17 cellular contexts compared by ENCODE assay signal in genomic region chr6:158627940-158628211, GRCh38. TPM values are rescaled to one million over a fixed set of nuclear protein-coding genes. Genes with fewer than 3 reads are reported as not detected.
DNase-seq lines count a peak whose midpoint lies in the region; ATAC-seq, FAIRE-seq and TF ChIP-seq lines count a peak whose summit lies in the region.
"Had no signal": no experiment of that assay in that cellular context is flagged by ENCODE, and none has a peak within 500 bp of the region (broad histone marks: within the 10 kb centered on the region; RNA-seq: fewer than 3 reads in every experiment).

No MANE protein-coding gene starts in this region.

- no peak overlapping the region for H3K4me3 ChIP-seq in SJCRH30
- no peak overlapping the region for H3K4me3 ChIP-seq in smooth muscle cell

- H3K9me3 Mint-ChIP-seq in activated CD4-positive, alpha-beta T cell treated with anti-CD3 and anti-CD28 coated beads, Interleukin-2, amount 10 ng/mL, durations not matched to agents 24 days and 14 days = no peaks in the 10 kb centered on the region
- H3K9me3 Mint-ChIP-seq in endothelial cell (ENCODE audit: unreplicated experiment) = no peaks in the 10 kb centered on the region
- H3K9me3 Mint-ChIP-seq: mesothelial cell of epicardium had no signal

- FAIRE-seq in HTR-8/SVneo (lab: Jason Lieb, UNC) = no peak
- FAIRE-seq: D721Med had no signal

- H3K36me3 ChIP-seq in SJCRH30 = peaks cover 11% of the 10 kb centered on the region; the same call in 1 of the 2 replicates
- no peaks in the 10 kb centered on the region for H3K36me3 ChIP-seq in smooth muscle cell (ENCODE audit: low read depth)

- no peak for ATAC-seq in GM18511 (IDR thresholded peaks at IDR 0.05; ENCODE audit: unreplicated experiment)
- ATAC-seq: left colon had no signal

- no peaks in the 10 kb centered on the region for H4K20me1 ChIP-seq in smooth muscle cell (ENCODE audit: low read depth)

- H3K9me3 ChIP-seq in SJCRH30 (replicated peaks) = no peaks in the 10 kb centered on the region
- no peaks in the 10 kb centered on the region for H3K9me3 ChIP-seq in smooth muscle cell (replicated peaks; ENCODE audit: low read depth)

- H3K27me3 ChIP-seq in SJCRH30 (no peaks in the 10 kb centered on the region), smooth muscle cell (ENCODE audit: low read depth) (no peaks in the 10 kb centered on the region)

- TF ChIP-seq CTCF in endothelial cell (IDR thresholded peaks at IDR 0.05; ENCODE audit: unreplicated experiment) = no peak
- TF ChIP-seq CTCF in smooth muscle cell (IDR thresholded peaks at IDR 0.05; ENCODE audit: borderline replicate concordance, insufficient read depth, poor library complexity, severe bottlenecking) = no peak

- no peaks in the 10 kb centered on the region for H3K79me2 ChIP-seq in smooth muscle cell (ENCODE audit: low read depth)

- peaks cover 56% of the 10 kb centered on the region for H3K36me3 Mint-ChIP-seq in activated CD4-positive, alpha-beta T cell treated with anti-CD3 and anti-CD28 coated beads, Interleukin-2, amount 10 ng/mL, durations not matched to agents 24 days and 14 days (ENCODE audit: low read depth)
- H3K36me3 Mint-ChIP-seq in endothelial cell (ENCODE audit: low read depth, unreplicated experiment) = peaks cover 54% of the 10 kb centered on the region

- H3F3A ChIP-seq in smooth muscle cell (ENCODE audit: low read depth) = no peaks in the 10 kb centered on the region

- peak overlapping the region; percentile 48 for H3K27ac Mint-ChIP-seq in activated CD4-positive, alpha-beta T cell treated with anti-CD3 and anti-CD28 coated beads, Interleukin-2, amount 10 ng/mL, durations not matched to agents 24 days and 14 days
- H3K27ac Mint-ChIP-seq in endothelial cell (ENCODE audit: unreplicated experiment) = no peak overlapping the region
- H3K27ac Mint-ChIP-seq: B cell, mesothelial cell of epicardium had no signal

- H3K4me3 Mint-ChIP-seq in activated CD4-positive, alpha-beta T cell treated with anti-CD3 and anti-CD28 coated beads, Interleukin-2, amount 10 ng/mL, durations not matched to agents 24 days and 14 days = no peak overlapping the region
- H3K4me3 Mint-ChIP-seq in endothelial cell (ENCODE audit: unreplicated experiment) = peak overlapping the region; percentile 17
- H3K4me3 Mint-ChIP-seq: B cell, mesothelial cell of epicardium had no signal

- peaks cover 18% of the 10 kb centered on the region for H3K4me1 Mint-ChIP-seq in activated CD4-positive, alpha-beta T cell treated with anti-CD3 and anti-CD28 coated beads, Interleukin-2, amount 10 ng/mL, durations not matched to agents 24 days and 14 days
- H3K4me1 Mint-ChIP-seq in endothelial cell (ENCODE audit: unreplicated experiment) = peaks cover 13% of the 10 kb centered on the region
- H3K4me1 Mint-ChIP-seq: B cell had no signal

- intact Hi-C loops in activated CD4-positive, alpha-beta T cell treated with anti-CD3 and anti-CD28 coated beads, Interleukin-2, amount 10 ng/mL, durations not matched to agents 24 days and 14 days (cut with micrococcal nuclease) = no loop called here

- no peak overlapping the region for H3K4me2 ChIP-seq in smooth muscle cell

- DNase-seq in activated CD4-positive, alpha-beta T cell treated with anti-CD3 and anti-CD28 coated beads, Interleukin-2, amount 10 ng/mL, durations not matched to agents 24 days and 14 days = no peak
- no peak for DNase-seq in activated CD4-positive, alpha-beta T cell treated with anti-CD3 and anti-CD28 coated beads for 1 hour
- DNase-seq in SJCRH30 (no peak), endothelial cell (ENCODE audit: low spot score) (no peak), retina (peak; percentile 40), smooth muscle cell (lab: John Stamatoyannopoulos, UW; ENCODE audit: unreplicated experiment) (no peak), HTR-8/SVneo (ENCODE audit: insufficient read length, low spot score) (no peak)
- DNase-seq: 8988T; effector CD4-positive, alpha-beta T cell; NCI-H2107; NCI-H510A treated with DMSO at 0.1 percent for 48 hours had no signal

- H3K4me1 ChIP-seq in SJCRH30 (no peaks in the 10 kb centered on the region), smooth muscle cell (ENCODE audit: low read depth) (no peaks in the 10 kb centered on the region)

- no peak overlapping the region for H2AFZ ChIP-seq in smooth muscle cell (ENCODE audit: low read depth)

- no peak overlapping the region for H3K9ac ChIP-seq in smooth muscle cell (ENCODE audit: low read depth)

- H3K27me3 Mint-ChIP-seq in activated CD4-positive, alpha-beta T cell treated with anti-CD3 and anti-CD28 coated beads, Interleukin-2, amount 10 ng/mL, durations not matched to agents 24 days and 14 days = no peaks in the 10 kb centered on the region
- H3K27me3 Mint-ChIP-seq in endothelial cell (ENCODE audit: unreplicated experiment) = peaks cover 3% of the 10 kb centered on the region
- H3K27me3 Mint-ChIP-seq: B cell had no signal

- peak overlapping the region; percentile 11; the same call in 1 of the 2 replicates for H3K27ac ChIP-seq in SJCRH30
- no peak overlapping the region for H3K27ac ChIP-seq in smooth muscle cell (ENCODE audit: low read depth)
- H3K27ac ChIP-seq: RWPE1 had no signal

- WGBS in smooth muscle cell (ENCODE audit: low lambda C conversion rate) = 94% methylated on average over 9 of the region's 9 CpGs

RNA-seq across cellular contexts. Expression of gene DYNLT1, which starts 16.7 kb away (rescaled TPM):
- total RNA-seq in activated CD4-positive, alpha-beta T cell treated with anti-CD3 and anti-CD28 coated beads, Interleukin-2, amount 10 ng/mL, durations not matched to agents 24 days and 14 days = 103 and 110 TPM in 2 replicates
- 99.1 and 104 TPM in 2 replicates for total RNA-seq in SJCRH30 (2014; rRNA removed; shearing (Covaris generic))
- 115 TPM for total RNA-seq in endothelial cell (ENCODE audit: unreplicated experiment)
- total RNA-seq in smooth muscle cell = 127 and 129 TPM in 2 replicates
- polyA plus RNA-seq in smooth muscle cell = 225 and 286 TPM in 2 replicates

RNA-seq across cellular contexts. Expression of gene SYTL3, which starts 22.0 kb away (rescaled TPM):
- total RNA-seq in activated CD4-positive, alpha-beta T cell treated with anti-CD3 and anti-CD28 coated beads, Interleukin-2, amount 10 ng/mL, durations not matched to agents 24 days and 14 days = 102 and 106 TPM in 2 replicates
- 15.4 and 16.4 TPM in 2 replicates for total RNA-seq in SJCRH30 (2014; rRNA removed; shearing (Covaris generic))
- total RNA-seq in endothelial cell (ENCODE audit: unreplicated experiment) = 0.77 TPM
- 0.13 and 1.3 TPM in 2 replicates for total RNA-seq in smooth muscle cell
- polyA plus RNA-seq in smooth muscle cell = 1.2 and 1.3 TPM in 2 replicates
